In the genomic region with DNA sequence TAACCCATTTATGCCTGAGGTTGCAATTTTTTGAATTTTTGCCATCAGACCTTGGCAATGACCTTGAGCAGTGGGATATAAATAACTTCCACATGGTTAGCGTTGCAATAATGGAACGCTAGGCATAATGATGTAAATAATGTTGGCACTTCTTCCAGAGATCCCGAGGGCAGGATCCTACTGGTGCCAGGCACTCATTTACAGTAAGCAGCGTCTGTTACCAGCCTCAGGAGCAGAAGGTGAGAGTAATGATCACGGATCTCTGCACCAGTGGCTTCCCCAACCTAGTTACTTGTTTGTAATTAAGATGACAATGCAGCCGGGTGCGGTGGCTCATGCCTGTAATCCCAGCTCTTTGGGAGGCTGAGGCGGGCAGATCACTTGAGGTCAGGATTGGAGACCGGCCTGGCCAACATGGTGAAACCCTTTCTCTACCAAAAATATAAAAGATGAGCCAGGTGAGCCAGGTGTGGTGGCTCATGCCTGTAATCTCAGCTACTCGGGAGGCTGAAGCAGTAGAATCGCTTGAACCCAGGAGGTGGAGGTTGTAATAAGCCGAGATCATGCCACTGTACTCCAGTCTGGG, we compare ENCODE assay signal across 14 cellular contexts. TPM values are rescaled to one million over a fixed set of nuclear protein-coding genes. Genes with fewer than 3 reads are reported as not detected.
"Had no signal": no experiment of that assay in that cellular context is flagged by ENCODE, and none has a peak within 500 bp of the region (broad histone marks: within the 10 kb centered on the region; RNA-seq: fewer than 3 reads in every experiment).

No MANE protein-coding gene starts in this region.

- H3K27ac ChIP-seq: ascending aorta, psoas muscle, transverse colon, vagina had no signal

- H3K36me3 Mint-ChIP-seq: activated naive CD4-positive, alpha-beta T cell treated with anti-CD3 and anti-CD28 coated beads, Interleukin-2, amount 10 ng/mL, durations not matched to agents 7 days and 5 days had no signal

- H3K9me3 Mint-ChIP-seq: activated naive CD4-positive, alpha-beta T cell treated with anti-CD3 and anti-CD28 coated beads, Interleukin-2, amount 10 ng/mL, durations not matched to agents 7 days and 5 days; activated T-cell treated with anti-CD3 and anti-CD28 coated beads, Interleukin-2, amount 50 U/mL, for 24 hours; neural crest cell; T-helper 1 cell treated with Interleukin-12 subunit alpha and Interleukin-12 subunit beta and Interleukin-4 antibody, amounts not matched to agents 30 μg/mL and 1 μg/mL, for 36 hours had no signal

- H3K36me3 ChIP-seq: ascending aorta, transverse colon, vagina had no signal

- H3K27me3 ChIP-seq: ascending aorta, transverse colon, vagina had no signal

- H3K9me3 ChIP-seq: ascending aorta, psoas muscle, transverse colon, vagina had no signal

- H3K4me3 ChIP-seq: ascending aorta, psoas muscle, transverse colon, vagina had no signal

- H3K27me3 Mint-ChIP-seq: activated naive CD4-positive, alpha-beta T cell treated with anti-CD3 and anti-CD28 coated beads, Interleukin-2, amount 10 ng/mL, durations not matched to agents 7 days and 5 days; activated T-cell treated with anti-CD3 and anti-CD28 coated beads, Interleukin-2, amount 50 U/mL, for 24 hours had no signal

- H3K27ac Mint-ChIP-seq: activated CD4-positive, alpha-beta memory T cell treated with anti-CD3 and anti-CD28 coated beads, Interleukin-2, amount 10 ng/mL, durations not matched to agents 7 days and 5 days; activated naive CD4-positive, alpha-beta T cell treated with anti-CD3 and anti-CD28 coated beads, Interleukin-2, amount 10 ng/mL, durations not matched to agents 7 days and 5 days; activated T-cell treated with anti-CD3 and anti-CD28 coated beads, Interleukin-2, amount 50 U/mL, for 24 hours; T-helper 1 cell treated with Interleukin-12 subunit alpha and Interleukin-12 subunit beta and Interleukin-4 antibody, amounts not matched to agents 30 μg/mL and 1 μg/mL, for 36 hours had no signal

- H3K4me3 Mint-ChIP-seq: activated CD4-positive, alpha-beta memory T cell treated with anti-CD3 and anti-CD28 coated beads, Interleukin-2, amount 10 ng/mL, durations not matched to agents 7 days and 5 days; activated naive CD4-positive, alpha-beta T cell treated with anti-CD3 and anti-CD28 coated beads, Interleukin-2, amount 10 ng/mL, durations not matched to agents 7 days and 5 days; activated T-cell treated with anti-CD3 and anti-CD28 coated beads, Interleukin-2, amount 50 U/mL, for 24 hours; neural crest cell; T-helper 1 cell treated with Interleukin-12 subunit alpha and Interleukin-12 subunit beta and Interleukin-4 antibody, amounts not matched to agents 30 μg/mL and 1 μg/mL, for 36 hours had no signal

RNA-seq across cellular contexts. Expression of gene CPO, which starts 41.9 kb away (rescaled TPM):
- total RNA-seq: activated CD4-positive, alpha-beta memory T cell treated with anti-CD3 and anti-CD28 coated beads, Interleukin-2, amount 10 ng/mL, durations not matched to agents 7 days and 5 days; ascending aorta; bronchial epithelial cell; esophagus mucosa; fibroblast of villous mesenchyme; kidney epithelial cell; osteocyte; transverse colon; vagina had no signal
